18 cellular contexts compared by ENCODE assay signal in the genomic region with DNA sequence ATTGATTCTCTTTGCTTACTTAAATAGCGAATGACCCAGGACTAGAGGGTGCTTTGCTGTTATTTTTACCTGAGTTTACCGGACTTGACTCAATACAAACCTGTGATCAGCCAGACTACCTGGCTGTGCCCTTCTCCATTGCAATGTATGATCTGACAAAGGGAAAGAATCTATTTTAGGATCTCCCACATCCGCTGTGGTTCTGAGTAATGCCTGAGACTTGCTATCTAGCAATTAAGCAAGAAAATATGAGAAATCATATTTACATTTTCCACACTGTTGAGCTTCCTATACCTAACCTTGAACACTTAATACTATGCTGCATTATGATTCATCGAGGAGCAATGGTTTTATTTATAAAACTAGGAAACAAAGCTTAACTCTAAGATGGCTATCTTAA.
DNase-seq lines count a peak whose midpoint lies in the region; ATAC-seq and TF ChIP-seq lines count a peak whose summit lies in the region.
"Had no signal": no experiment of that assay in that cellular context is flagged by ENCODE, and none has a peak within 500 bp of the region (broad histone marks: within the 10 kb centered on the region; RNA-seq: fewer than 3 reads in every experiment).

No MANE protein-coding gene starts in this region.

- H2AFZ ChIP-seq in fibroblast of lung (ENCODE audit: low read length) = no peak overlapping the region
- H2AFZ ChIP-seq: hepatocyte, neural progenitor cell had no signal

- ATAC-seq in HG03159 (IDR thresholded peaks at IDR 0.05; ENCODE audit: unreplicated experiment) (no peak), upper lobe of right lung (no peak)
- ATAC-seq: lower lobe of right lung had no signal

- no peaks in the 10 kb centered on the region for H3K9me3 ChIP-seq in fibroblast of lung (ENCODE audit: control insufficient read depth, insufficient read depth, low read depth, low read length)
- H3K9me3 ChIP-seq in upper lobe of right lung = no peaks in the 10 kb centered on the region
- H3K9me3 ChIP-seq: lower lobe of right lung had no signal

- no peaks in the 10 kb centered on the region for H3K36me3 ChIP-seq in fibroblast of lung (ENCODE audit: control insufficient read depth, insufficient read depth, low read length)
- H3K36me3 ChIP-seq in upper lobe of right lung = no peaks in the 10 kb centered on the region
- H3K36me3 ChIP-seq: lower lobe of right lung, neural progenitor cell had no signal

- H3K36me3 Mint-ChIP-seq in immature natural killer cell = peaks cover 0 to 3% (median 3%) of the 10 kb centered on the region in 3 donors
- H3K36me3 Mint-ChIP-seq: neural progenitor cell had no signal

- TF ChIP-seq CTCF in fibroblast of lung (conservative IDR thresholded peaks at IDR 0.05 in 1 of 2, IDR thresholded peaks at IDR 0.05 in 1 of 2; ENCODE audit: low read depth in 1 of 2, low read length in 2 of 2) (no peak), upper lobe of right lung (IDR thresholded peaks at IDR 0.05) (no peak)

- intact Hi-C loops in upper lobe of right lung (cut with DNase I) = no loop called here

- no peak overlapping the region for H3K27ac Mint-ChIP-seq in immature natural killer cell
- H3K27ac Mint-ChIP-seq: activated T-helper 1 cell treated with anti-CD3 and anti-CD28 coated beads, Interleukin-12 subunit alpha, Interleukin-12 subunit beta, Interleukin-2, Interleukin-4 antibody, amounts not matched to agents 30 ng/mL and 10 ng/mL and 1 ng/mL, durations not matched to agents 14 hours and 24 hours and 36 hours; HFFc6; neural progenitor cell had no signal

- H3K4me1 ChIP-seq in fibroblast of lung (ENCODE audit: control insufficient read depth, extremely low read depth, insufficient read depth, low read length) (peaks cover 10% of the 10 kb centered on the region), upper lobe of right lung (no peaks in the 10 kb centered on the region)
- H3K4me1 ChIP-seq: lower lobe of right lung, neural progenitor cell had no signal

- H3K27me3 ChIP-seq in fibroblast of lung (ENCODE audit: control insufficient read depth, insufficient read depth, low read length) = no peaks in the 10 kb centered on the region
- no peaks in the 10 kb centered on the region for H3K27me3 ChIP-seq in upper lobe of right lung
- H3K27me3 ChIP-seq: hepatocyte, neural progenitor cell had no signal

- H3K27ac ChIP-seq in fibroblast of lung (ENCODE audit: insufficient read depth, low read length) = peak overlapping the region; percentile 26
- no peak overlapping the region for H3K27ac ChIP-seq in upper lobe of right lung
- H3K27ac ChIP-seq: 22Rv1, hepatocyte, lower lobe of right lung, neural progenitor cell had no signal

- H3K9me3 Mint-ChIP-seq in immature natural killer cell = peaks cover 2 to 19% (median 8%) of the 10 kb centered on the region in 6 donors
- H3K9me3 Mint-ChIP-seq: activated T-helper 1 cell treated with anti-CD3 and anti-CD28 coated beads, Interleukin-12 subunit alpha, Interleukin-12 subunit beta, Interleukin-2, Interleukin-4 antibody, amounts not matched to agents 30 ng/mL and 10 ng/mL and 1 ng/mL, durations not matched to agents 14 hours and 24 hours and 36 hours; neural progenitor cell had no signal

- no peak overlapping the region for H3K9ac ChIP-seq in fibroblast of lung (ENCODE audit: insufficient read depth, low read length)
- H3K9ac ChIP-seq: neural progenitor cell had no signal

- H3K79me2 ChIP-seq in fibroblast of lung (ENCODE audit: control insufficient read depth, insufficient read depth, low read length) = no peaks in the 10 kb centered on the region
- H3K79me2 ChIP-seq: hepatocyte had no signal

- no peaks in the 10 kb centered on the region for H4K20me1 ChIP-seq in fibroblast of lung (ENCODE audit: control insufficient read depth, extremely low read depth, insufficient read depth, low read length)

- no peak overlapping the region for H3K4me3 ChIP-seq in fibroblast of lung (replicated peaks in 1 of 4; ENCODE audit: control extremely low read depth in 1 of 4, insufficient read depth in 1 of 4, low read depth in 3 of 4, low read length in 4 of 4)
- H3K4me3 ChIP-seq in upper lobe of right lung = no peak overlapping the region
- H3K4me3 ChIP-seq: hepatocyte, lower lobe of right lung, neural progenitor cell had no signal

- H3K4me1 Mint-ChIP-seq in immature natural killer cell = no peaks in the 10 kb centered on the region

- peaks cover 0 to 5% (median 4%) of the 10 kb centered on the region in 3 donors for H3K27me3 Mint-ChIP-seq in immature natural killer cell (ENCODE audit: low read depth in 3 of 3)

- DNase-seq in NK-92 treated with Interleukin-12 subunit alpha and Interleukin-12 subunit beta, amount 100 ng/mL, for 24 hours (lab: John Stamatoyannopoulos, UW) = peak; percentile 5
- no peak for DNase-seq in NK-92 (lab: John Stamatoyannopoulos, UW; ENCODE audit: unreplicated experiment)
- peak; percentile 33 for DNase-seq in RKO (ENCODE audit: low spot score)
- DNase-seq in fibroblast of lung (ENCODE audit: low read depth in 2 of 2) = peak; percentile 73 to 90
- peak; percentile 12 for DNase-seq in stromal cell of bone marrow (ENCODE audit: low read depth)
- no peak for DNase-seq in upper lobe of right lung
- no peak for DNase-seq in immature natural killer cell
- DNase-seq: activated CD4-positive, alpha-beta T cell treated with anti-CD3 and anti-CD28 coated beads, Interleukin-2, amount 50 U/mL, for 1 hour; effector memory CD4-positive, alpha-beta T cell; GF-D8; HFFc6; lower lobe of right lung; NCI-H1694 treated with DMSO at 0.1 percent for 48 hours had no signal

- H3K4me3 Mint-ChIP-seq in immature natural killer cell = no peak overlapping the region
- H3K4me3 Mint-ChIP-seq: activated T-helper 1 cell treated with anti-CD3 and anti-CD28 coated beads, Interleukin-12 subunit alpha, Interleukin-12 subunit beta, Interleukin-2, Interleukin-4 antibody, amounts not matched to agents 30 ng/mL and 10 ng/mL and 1 ng/mL, durations not matched to agents 14 hours and 24 hours and 36 hours; HFFc6; neural progenitor cell had no signal

- peak overlapping the region; percentile 56 for H3K4me2 ChIP-seq in fibroblast of lung (ENCODE audit: extremely low read depth, insufficient read depth, low read length)
- H3K4me2 ChIP-seq: hepatocyte, neural progenitor cell had no signal

Comparison
In these comparisons a context has a peak if more than half of its experiments do, and no peak if none do; other contexts are left out.
1. DNase-seq: peak in NK-92 treated with Interleukin-12 subunit alpha and Interleukin-12 subunit beta, amount 100 ng/mL, for 24 hours (single experiment), RKO (single experiment), fibroblast of lung (2 of 2) and stromal cell of bone marrow (single experiment); none in NK-92 (single experiment), upper lobe of right lung (single experiment) and immature natural killer cell (0 of 3).